Comparison of ENCODE assay signal across 13 cellular contexts in genomic region chr22:30201970-30202369, GRCh38. TPM values are rescaled to one million over a fixed set of nuclear protein-coding genes. Genes with fewer than 3 reads are reported as not detected.
DNase-seq lines count a peak whose midpoint lies in the region; ATAC-seq and TF ChIP-seq lines count a peak whose summit lies in the region.
"Had no signal": no experiment of that assay in that cellular context is flagged by ENCODE, and none has a peak within 500 bp of the region (broad histone marks: within the 10 kb centered on the region; RNA-seq: fewer than 3 reads in every experiment).

No MANE protein-coding gene starts in this region.

- H3K36me3 ChIP-seq in cardiac muscle cell (no peaks in the 10 kb centered on the region), heart left ventricle (no peaks in the 10 kb centered on the region), lower lobe of right lung (no peaks in the 10 kb centered on the region)

- H3K9me3 ChIP-seq in cardiac muscle cell (ENCODE audit: low read depth) (no peaks in the 10 kb centered on the region), heart left ventricle (no peaks in the 10 kb centered on the region), lower lobe of right lung (no peaks in the 10 kb centered on the region)

- H3K9me3 Mint-ChIP-seq in chondrocyte (ENCODE audit: low read depth), result peaks cover 8% of the 10 kb centered on the region
- H3K9me3 Mint-ChIP-seq in stimulated activated naive CD8-positive, alpha-beta T cell treated with anti-CD3 and anti-CD28 coated beads, Interleukin-15, amount 100 ng/mL, for 72 hours, result no peaks in the 10 kb centered on the region

- TF ChIP-seq CTCF in cardiac muscle cell (IDR thresholded peaks at IDR 0.05; ENCODE audit: low read depth, low read length) (no peak), heart left ventricle (IDR thresholded peaks at IDR 0.05) (no peak), chondrocyte (IDR thresholded peaks at IDR 0.05) (no peak), lower lobe of right lung (IDR thresholded peaks at IDR 0.05) (no peak)

- H3K27me3 ChIP-seq in cardiac muscle cell, result no peaks in the 10 kb centered on the region
- H3K27me3 ChIP-seq in heart left ventricle, result peaks cover 0 to 67% (median 13%) of the 10 kb centered on the region in 9 donors
- H3K27me3 ChIP-seq in lower lobe of right lung (ENCODE audit: low read depth), result no peaks in the 10 kb centered on the region

- peaks cover 54% of the 10 kb centered on the region for H3K4me1 Mint-ChIP-seq in chondrocyte (ENCODE audit: low read depth)
- peaks cover 29% of the 10 kb centered on the region for H3K4me1 Mint-ChIP-seq in stimulated activated naive CD8-positive, alpha-beta T cell treated with anti-CD3 and anti-CD28 coated beads, Interleukin-15, amount 100 ng/mL, for 72 hours

- TF ChIP-seq POLR2A in heart left ventricle (IDR thresholded peaks at IDR 0.05), result no peak

- intact Hi-C loops in heart left ventricle (cut with DNase I) (no loop called here), lower lobe of right lung (cut with DNase I) (no loop called here)

- H3K36me3 Mint-ChIP-seq in chondrocyte (ENCODE audit: low read depth), result no peaks in the 10 kb centered on the region

- ATAC-seq in heart left ventricle (no peak), lower lobe of right lung (no peak), GM21447 (IDR thresholded peaks at IDR 0.05; ENCODE audit: unreplicated experiment) (no peak)
- ATAC-seq in stimulated activated naive CD8-positive, alpha-beta T cell treated with anti-CD3 and anti-CD28 coated beads, Interleukin-15, amount 100 ng/mL, for 72 hours, result no peak

- peak overlapping the region; percentile 46 for H3K27ac ChIP-seq in cardiac muscle cell
- H3K27ac ChIP-seq in heart left ventricle, result peak overlapping the region in 5 of 12 donors; percentile 11 to 70 (median 40)
- peak overlapping the region; percentile 83 for H3K27ac ChIP-seq in lower lobe of right lung

- H3K27me3 Mint-ChIP-seq in chondrocyte (ENCODE audit: low read depth), result no peaks in the 10 kb centered on the region
- no peaks in the 10 kb centered on the region for H3K27me3 Mint-ChIP-seq in stimulated activated naive CD8-positive, alpha-beta T cell treated with anti-CD3 and anti-CD28 coated beads, Interleukin-15, amount 100 ng/mL, for 72 hours

- 77 to 89% (median 87%) methylated on average over 3 of the region's 3 CpGs for WGBS in heart left ventricle, 4 donors

- H3K4me1 ChIP-seq in cardiac muscle cell (ENCODE audit: low read depth) (peaks cover 2% of the 10 kb centered on the region), heart left ventricle (peaks cover 0 to 44% (median 13%) of the 10 kb centered on the region in 12 donors), lower lobe of right lung (peaks cover 46% of the 10 kb centered on the region)

- no peak overlapping the region for H3K4me3 ChIP-seq in cardiac muscle cell
- H3K4me3 ChIP-seq in heart left ventricle, result no peak overlapping the region
- H3K4me3 ChIP-seq in lower lobe of right lung, result no peak overlapping the region

- peak in 1 of 2 donors; percentile 85 for DNase-seq in cardiac muscle cell (ENCODE audit: low read depth in 1 of 2, low spot score in 1 of 2)
- DNase-seq in heart left ventricle, result no peak
- no peak for DNase-seq in chondrocyte (ENCODE audit: low spot score)
- DNase-seq in lower lobe of right lung, result no peak
- no peak for DNase-seq in stimulated activated naive CD8-positive, alpha-beta T cell treated with anti-CD3 and anti-CD28 coated beads, Interleukin-15, amount 100 ng/mL, for 72 hours
- DNase-seq in T1000 (lab: John Stamatoyannopoulos, UW), result no peak
- no peak for DNase-seq in HuH-7 (ENCODE audit: low spot score)
- DNase-seq: amniotic stem cell; DMS79; effector CD8-positive, alpha-beta T cell; NCI-H2227 treated with DMSO at 0.1 percent for 48 hours; Right ventricle myocardium superior had no signal

- H3K27ac Mint-ChIP-seq in chondrocyte (ENCODE audit: unreplicated experiment), result peak overlapping the region; percentile 85
- no peak overlapping the region for H3K27ac Mint-ChIP-seq in stimulated activated naive CD8-positive, alpha-beta T cell treated with anti-CD3 and anti-CD28 coated beads, Interleukin-15, amount 100 ng/mL, for 72 hours

- H3K4me3 Mint-ChIP-seq in chondrocyte (ENCODE audit: unreplicated experiment), result no peak overlapping the region
- H3K4me3 Mint-ChIP-seq in stimulated activated naive CD8-positive, alpha-beta T cell treated with anti-CD3 and anti-CD28 coated beads, Interleukin-15, amount 100 ng/mL, for 72 hours, result no peak overlapping the region

RNA-seq across cellular contexts. Expression of gene LIF, which starts 44.6 kb away (rescaled TPM):
- 0.39 and 1.0 TPM in 2 replicates for total RNA-seq in cardiac muscle cell
- polyA plus RNA-seq in cardiac muscle cell, result 0.64 and 1.7 TPM in 2 replicates
- total RNA-seq in heart left ventricle, result 10 to 100 TPM in 1 of 9 donors, 1 to 10 TPM in 1, under 1 TPM in 6, not detected in 1; 0.12 to 11.6 (median 0.70) TPM
- under 1 TPM; 0.46 to 0.78 TPM for polyA plus RNA-seq in heart left ventricle
- 18.9 to 21.5 TPM (median 21.3 TPM) in 3 replicates for total RNA-seq in chondrocyte
- 3.1 TPM for total RNA-seq in lower lobe of right lung
